In genomic region chr18:7467708-7468466, GRCh38 we compare ENCODE assay signal across 17 cellular contexts.
A peak's percentile ranks its signal among the peaks of the same experiment; 100 is the strongest.
DNase-seq lines count a peak whose midpoint lies in the region; ATAC-seq, FAIRE-seq and TF ChIP-seq lines count a peak whose summit lies in the region.
"Had no signal": no experiment of that assay in that cellular context is flagged by ENCODE, and none has a peak within 500 bp of the region (broad histone marks: within the 10 kb centered on the region; RNA-seq: fewer than 3 reads in every experiment).

No MANE protein-coding gene starts in this region.

- TF ChIP-seq RAD21 in H1 (IDR thresholded peaks at IDR 0.05 in 1 of 2, conservative IDR thresholded peaks at IDR 0.05 in 1 of 2; ENCODE audit: low read depth in 2 of 2, low read length in 2 of 2): no peak

- CTCF ChIA-PET in H1 (lab: Charles Lee; ENCODE audit: partially characterized antibody): interaction anchor here (0.6 to 2.0 kb wide), 4 partner anchors 13 to 99 kb away, joined by 3 to 11 read pairs (median 4); partner anchors contain the start of gene PTPRM

- no peak overlapping the region for H3K56ac ChIP-seq in H1 (replicated peaks; ENCODE audit: insufficient read length, low read depth, low read length)

- no peak overlapping the region for H3K4me3 ChIP-seq in GM23248
- no peak overlapping the region for H3K4me3 ChIP-seq in H1 (ENCODE audit: extremely low read depth in 1 of 4, insufficient read depth in 2 of 4, low read depth in 3 of 4, low read length in 4 of 4)
- H3K4me3 ChIP-seq: gastrocnemius medialis, GM12878, suprapubic skin had no signal

- no peak overlapping the region for H3K9ac ChIP-seq in GM23248
- no peak overlapping the region for H3K9ac ChIP-seq in H1 (replicated peaks in 1 of 4; ENCODE audit: extremely low read depth in 1 of 4, low read depth in 3 of 4, low read length in 3 of 4)

- H2BK5ac ChIP-seq in H1 (ENCODE audit: low read depth, low read length): no peak overlapping the region

- no peak for TF ChIP-seq EP300 in H1 (IDR thresholded peaks at IDR 0.05; ENCODE audit: borderline replicate concordance in 1 of 2, low read depth in 2 of 2, low read length in 2 of 2)

- no peak overlapping the region for H4K8ac ChIP-seq in H1 (ENCODE audit: extremely low read depth, insufficient read depth, low read length)

- H3K36me3 ChIP-seq in GM23248 (ENCODE audit: low read depth): no peaks in the 10 kb centered on the region
- H3K36me3 ChIP-seq in H1 (ENCODE audit: control insufficient read depth in 2 of 4, insufficient read depth in 4 of 4, low read length in 3 of 4): no peaks in the 10 kb centered on the region
- H3K36me3 ChIP-seq: gastrocnemius medialis, suprapubic skin had no signal

- no peak overlapping the region for H4K91ac ChIP-seq in H1 (replicated peaks; ENCODE audit: insufficient read length, low read length)

- H3K23me2 ChIP-seq in H1 (ENCODE audit: low read depth, low read length): no peaks in the 10 kb centered on the region

- H3K4me2 ChIP-seq in GM23248 (ENCODE audit: unreplicated experiment): no peak overlapping the region
- H3K4me2 ChIP-seq in H1 (ENCODE audit: insufficient read depth in 1 of 2, low read depth in 2 of 2, low read length in 2 of 2): no peak overlapping the region

- no peaks in the 10 kb centered on the region; the same call in 1 of the 2 replicates for H3K27me3 ChIP-seq in GM23248 (replicated peaks; ENCODE audit: insufficient read depth)
- no peaks in the 10 kb centered on the region for H3K27me3 ChIP-seq in H1 (replicated peaks in 1 of 4; ENCODE audit: control insufficient read depth in 3 of 4, extremely low read depth in 1 of 4, insufficient read depth in 3 of 4, low read length in 3 of 4)
- H3K27me3 ChIP-seq: gastrocnemius medialis, suprapubic skin had no signal

- 0 out of 2 replicates have a peak overlapping the region, but pooled peaks have one; percentile 17 for H2BK12ac ChIP-seq in H1 (ENCODE audit: low read depth, low read length)

- H2BK120ac ChIP-seq in H1 (replicated peaks; ENCODE audit: low read depth, low read length): no peak overlapping the region

- no peaks in the 10 kb centered on the region for H4K20me1 ChIP-seq in GM23248 (ENCODE audit: insufficient read depth)
- no peaks in the 10 kb centered on the region for H4K20me1 ChIP-seq in H1 (replicated peaks in 1 of 2; ENCODE audit: control insufficient read depth in 1 of 2, insufficient read depth in 2 of 2, low read length in 2 of 2)

- TF ChIP-seq CTCF in H1 (IDR thresholded peaks at IDR 0.05; ENCODE audit: control extremely low read depth in 1 of 3, insufficient read depth in 1 of 3, low read depth in 1 of 3, low read length in 3 of 3): no peak

- no peak for TF ChIP-seq POLR2A in H1 (IDR thresholded peaks at IDR 0.05; ENCODE audit: control extremely low read depth in 1 of 2, low read depth in 2 of 2, low read length in 2 of 2)

- no peak overlapping the region for H3K27ac ChIP-seq in GM23248
- no peak overlapping the region for H3K27ac ChIP-seq in H1 (ENCODE audit: low read depth, low read length)
- H3K27ac ChIP-seq: gastrocnemius medialis, suprapubic skin, VCaP had no signal

- POLR2A ChIA-PET in H1 (lab: Charles Lee; ENCODE audit: partially characterized antibody): interaction anchor here (1.4 kb wide), 1 partner anchor 8 kb away, joined by 3 read pairs; no protein-coding TSS in a partner anchor

- no peaks in the 10 kb centered on the region for H3K79me2 ChIP-seq in GM23248 (ENCODE audit: insufficient read depth)
- no peaks in the 10 kb centered on the region for H3K79me2 ChIP-seq in H1 (ENCODE audit: control insufficient read depth in 1 of 2, insufficient read depth in 2 of 2, low read length in 2 of 2)

- no peak overlapping the region for H2AK5ac ChIP-seq in H1 (ENCODE audit: low read depth, low read length)

- no peak overlapping the region for H2BK15ac ChIP-seq in H1 (ENCODE audit: low read length)

- WGBS in GM23248 (ENCODE audit: low coverage in 1 of 2, low lambda C conversion rate in 2 of 2, missing lambda C conversion rate in 2 of 2), 2 experiments: 72 to 75% methylated on average over 18 of the region's 18 CpGs
- WGBS in H1 (ENCODE audit: extremely low coverage in 1 of 2, insufficient coverage in 1 of 2, insufficient read length in 1 of 2, insufficient replicate concordance in 2 of 2, low coverage in 1 of 2, low lambda C conversion rate in 2 of 2, missing lambda C conversion rate in 1 of 2), 2 experiments: 87% methylated on average over 18 of the region's 18 CpGs; no CpG with 5 or more reads in 1 of the 2 experiments

- no peaks in the 10 kb centered on the region for H3K9me2 ChIP-seq in GM23248 (ENCODE audit: insufficient read depth)

- H3K4me1 ChIP-seq in GM23248 (ENCODE audit: insufficient read depth) (no peaks in the 10 kb centered on the region), H1 (replicated peaks in 1 of 4; ENCODE audit: control insufficient read depth in 3 of 4, insufficient read depth in 4 of 4, low read length in 3 of 4) (peaks cover 0 to 2% (median 0%) of the 10 kb centered on the region in 4 experiments; a peak in 1 of 7 replicates)
- H3K4me1 ChIP-seq: suprapubic skin had no signal

- in situ Hi-C loops in GM23248 (cut with MboI): no loop called here

- no peak overlapping the region for H4K5ac ChIP-seq in H1 (ENCODE audit: insufficient read length, low read depth, low read length)

- no peak overlapping the region for H2BK20ac ChIP-seq in H1 (ENCODE audit: low read length)

- ATAC-seq in GM21526 (IDR thresholded peaks at IDR 0.05; ENCODE audit: low FRiP score, unreplicated experiment): no peak
- ATAC-seq in GM21737 (IDR thresholded peaks at IDR 0.05; ENCODE audit: unreplicated experiment): no peak
- ATAC-seq in HG02678 (IDR thresholded peaks at IDR 0.05; ENCODE audit: unreplicated experiment): no peak
- ATAC-seq in GM19324 (IDR thresholded peaks at IDR 0.05; ENCODE audit: low FRiP score, unreplicated experiment): no peak
- ATAC-seq: effector memory CD8-positive, alpha-beta T cell; gastrocnemius medialis; GM12878 had no signal

- H3K9me3 ChIP-seq in GM23248 (ENCODE audit: low read depth) (no peaks in the 10 kb centered on the region), H1 (ENCODE audit: insufficient read depth in 2 of 2, low read depth in 1 of 2, low read length in 1 of 2) (no peaks in the 10 kb centered on the region)
- H3K9me3 ChIP-seq: gastrocnemius medialis, suprapubic skin had no signal

- no peak overlapping the region for H3K14ac ChIP-seq in H1 (ENCODE audit: insufficient read length)

- no peaks in the 10 kb centered on the region for H3F3A ChIP-seq in GM23248 (ENCODE audit: insufficient read depth)

- no peaks in the 10 kb centered on the region for H3K79me1 ChIP-seq in H1 (ENCODE audit: low read depth, low read length)

- H3K4ac ChIP-seq in H1 (replicated peaks; ENCODE audit: insufficient read length, low read depth, low read length): no peak overlapping the region

- no peak overlapping the region for H3K23ac ChIP-seq in H1 (ENCODE audit: insufficient read length)

- no peak overlapping the region for H3K18ac ChIP-seq in H1 (ENCODE audit: extremely low read depth, low read length)

- H2AFZ ChIP-seq in GM23248: no peak overlapping the region
- H2AFZ ChIP-seq in H1 (ENCODE audit: low read length): 0 out of 2 replicates have a peak overlapping the region, but pooled peaks have one; percentile 77

- FAIRE-seq in H1 (lab: Jason Lieb, UNC): no peak
- FAIRE-seq: GM12878, keratinocyte had no signal

- peak; percentile 28 for DNase-seq in A172 (ENCODE audit: low spot score)
- DNase-seq in GM23248: peak; percentile 8
- DNase-seq in NCI-H510A treated with DMSO at 0.1 percent for 48 hours (lab: John Stamatoyannopoulos, UW): peak; percentile 90
- no peak for DNase-seq in H1 (ENCODE audit: low read depth in 1 of 2, low spot score in 2 of 2)
- DNase-seq: activated naive CD4-positive, alpha-beta T cell treated with Interleukin-2 at 50 U/mL for 16 hours; DMS79 treated with DMSO at 0.1 percent for 48 hours; effector memory CD8-positive, alpha-beta T cell; gastrocnemius medialis; stimulated activated CD4-positive, alpha-beta T cell treated with anti-CD3 and anti-CD28 coated beads, Interleukin-15, amount 100 ng/mL, for 24 hours had no signal

TF ChIP-seq in H1, 55 proteins besides CTCF, POLR2A, EP300 and RAD21:
- TF ChIP-seq SIN3A (conservative IDR thresholded peaks at IDR 0.05 in 1 of 2, IDR thresholded peaks at IDR 0.05 in 1 of 2; ENCODE audit: low read depth in 1 of 2, low read length in 2 of 2) (no peak), USF2 (IDR thresholded peaks at IDR 0.05; ENCODE audit: low read length) (peak; percentile 68; the same call in 1 of the 2 replicates)

Comparison
In these comparisons a context has a peak if more than half of its experiments do, and no peak if none do; other contexts are left out.
1. DNase-seq: peak in A172 (single experiment), GM23248 (single experiment) and NCI-H510A treated with DMSO at 0.1 percent for 48 hours (single experiment); none in H1 (0 of 2).